In the genomic region with DNA sequence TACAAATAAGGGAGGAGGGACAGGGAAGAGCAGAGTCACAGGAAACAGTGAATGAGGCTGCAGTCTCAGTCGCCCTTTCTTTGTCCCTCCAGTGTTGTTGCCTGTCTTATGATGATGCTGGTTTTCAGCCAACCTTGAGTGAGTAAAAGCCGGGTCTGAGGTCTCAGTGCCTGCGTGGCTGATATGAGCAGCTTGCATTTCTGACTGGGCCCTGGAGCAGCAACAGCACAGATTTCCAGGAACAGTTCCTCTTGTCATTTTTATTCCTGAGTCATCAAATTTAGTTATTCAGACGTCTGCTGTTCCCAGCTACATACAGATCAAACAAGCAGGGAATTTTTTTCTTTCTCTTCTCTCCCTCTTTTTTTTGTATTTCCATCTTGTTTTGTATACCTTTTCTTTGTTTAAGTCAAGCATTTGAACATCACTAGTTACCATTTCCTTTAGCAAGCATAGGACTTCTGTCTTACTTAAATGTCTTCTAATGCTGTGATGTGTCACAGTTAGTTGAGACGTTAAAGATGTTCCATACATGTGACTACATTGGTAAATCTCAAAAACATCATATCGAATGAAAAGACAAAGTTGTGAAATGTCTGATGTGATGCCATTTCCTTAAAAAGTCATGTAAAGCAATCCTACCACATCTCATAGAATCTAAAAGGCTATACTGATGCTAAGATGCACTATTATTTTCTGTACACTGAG, we compare ENCODE assay signal across 8 cellular contexts. TPM values are rescaled to one million over a fixed set of nuclear protein-coding genes. Genes with fewer than 3 reads are reported as not detected.
DNase-seq lines count a peak whose midpoint lies in the region; ATAC-seq and TF ChIP-seq lines count a peak whose summit lies in the region.

No MANE protein-coding gene starts in this region.

- no peaks in the 10 kb centered on the region for H3K36me3 ChIP-seq in BLaER1

- H3K36me3 Mint-ChIP-seq in activated naive CD8-positive, alpha-beta T cell = peaks cover 14% of the 10 kb centered on the region
- H3K36me3 Mint-ChIP-seq in stimulated activated memory B cell treated with anti-CD40 and anti-IgM and Interleukin-4, amounts not matched to agents 10 μg/mL and 1 μg/mL and 100 μg/mL, for 72 hours = no peaks in the 10 kb centered on the region

- TF ChIP-seq CTCF in RWPE1 (conservative IDR thresholded peaks at IDR 0.05; ENCODE audit: low read depth) = no peak

- H3K27ac ChIP-seq in BLaER1 (no peak overlapping the region), RWPE1 (no peak overlapping the region)

- CTCF ChIA-PET in RWPE1 (lab: Yijun Ruan, JAX) = no interaction called here

- peaks cover 10% of the 10 kb centered on the region for H3K9me3 Mint-ChIP-seq in activated naive CD8-positive, alpha-beta T cell (ENCODE audit: low read depth)
- H3K9me3 Mint-ChIP-seq in stimulated activated memory B cell treated with anti-CD40 and anti-IgM and Interleukin-4, amounts not matched to agents 10 μg/mL and 1 μg/mL and 100 μg/mL, for 72 hours = peaks cover 3% of the 10 kb centered on the region

- no peaks in the 10 kb centered on the region for H3K27me3 ChIP-seq in BLaER1

- H3K4me3 ChIP-seq in BLaER1 = no peak overlapping the region

- no peak for ATAC-seq in stimulated activated memory B cell treated with anti-CD40 and anti-IgM and Interleukin-4, amounts not matched to agents 10 μg/mL and 1 μg/mL and 100 μg/mL, for 72 hours
- no peak for ATAC-seq in GM21360 (IDR thresholded peaks at IDR 0.05; ENCODE audit: unreplicated experiment)

- H3K4me3 Mint-ChIP-seq in activated naive CD8-positive, alpha-beta T cell = peak overlapping the region; percentile 75
- no peak overlapping the region for H3K4me3 Mint-ChIP-seq in stimulated activated memory B cell treated with anti-CD40 and anti-IgM and Interleukin-4, amounts not matched to agents 10 μg/mL and 1 μg/mL and 100 μg/mL, for 72 hours

- H4K20me1 ChIP-seq in BLaER1 = no peaks in the 10 kb centered on the region

- DNase-seq in M059J (ENCODE audit: low read depth) (peak; percentile 74), islet precursor cell (peak; percentile 58), RWPE1 (ENCODE audit: low spot score) (no peak)
- DNase-seq in stimulated activated CD4-positive, alpha-beta T cell treated with anti-CD3 and anti-CD28 coated beads, Interleukin-4, amount 100 ng/mL, for 48 hours (ENCODE audit: low read depth in 2 of 2) = peak; percentile 24 to 34

- POLR2A ChIA-PET in RWPE1 (lab: Yijun Ruan, JAX; ENCODE audit: low non-redundant PET) = no interaction called here

- no peaks in the 10 kb centered on the region for H3K9me3 ChIP-seq in BLaER1

- H3K4me2 ChIP-seq in BLaER1 = peak overlapping the region; percentile 3; the same call in 1 of the 2 replicates

- peak overlapping the region; percentile 95 for H3K27ac Mint-ChIP-seq in activated naive CD8-positive, alpha-beta T cell
- H3K27ac Mint-ChIP-seq in stimulated activated memory B cell treated with anti-CD40 and anti-IgM and Interleukin-4, amounts not matched to agents 10 μg/mL and 1 μg/mL and 100 μg/mL, for 72 hours = no peak overlapping the region

- peaks cover 20% of the 10 kb centered on the region for H3K4me1 ChIP-seq in BLaER1

- H3K9ac ChIP-seq in BLaER1 = no peak overlapping the region

- H3K4me1 Mint-ChIP-seq in activated naive CD8-positive, alpha-beta T cell (ENCODE audit: low read depth) = peaks cover 42% of the 10 kb centered on the region
- H3K4me1 Mint-ChIP-seq in stimulated activated memory B cell treated with anti-CD40 and anti-IgM and Interleukin-4, amounts not matched to agents 10 μg/mL and 1 μg/mL and 100 μg/mL, for 72 hours = no peaks in the 10 kb centered on the region

- H3K27me3 Mint-ChIP-seq in activated naive CD8-positive, alpha-beta T cell = no peaks in the 10 kb centered on the region
- peaks cover 13% of the 10 kb centered on the region for H3K27me3 Mint-ChIP-seq in stimulated activated memory B cell treated with anti-CD40 and anti-IgM and Interleukin-4, amounts not matched to agents 10 μg/mL and 1 μg/mL and 100 μg/mL, for 72 hours

RNA-seq across cellular contexts. Expression of gene SLC16A10, which starts 26.6 kb away (rescaled TPM):
- 1.7 and 2.1 TPM in 2 replicates for total RNA-seq in M059J (2014; rRNA removed; shearing (Covaris generic))
